ENCODE assay signal across 15 cellular contexts in the genomic region with DNA sequence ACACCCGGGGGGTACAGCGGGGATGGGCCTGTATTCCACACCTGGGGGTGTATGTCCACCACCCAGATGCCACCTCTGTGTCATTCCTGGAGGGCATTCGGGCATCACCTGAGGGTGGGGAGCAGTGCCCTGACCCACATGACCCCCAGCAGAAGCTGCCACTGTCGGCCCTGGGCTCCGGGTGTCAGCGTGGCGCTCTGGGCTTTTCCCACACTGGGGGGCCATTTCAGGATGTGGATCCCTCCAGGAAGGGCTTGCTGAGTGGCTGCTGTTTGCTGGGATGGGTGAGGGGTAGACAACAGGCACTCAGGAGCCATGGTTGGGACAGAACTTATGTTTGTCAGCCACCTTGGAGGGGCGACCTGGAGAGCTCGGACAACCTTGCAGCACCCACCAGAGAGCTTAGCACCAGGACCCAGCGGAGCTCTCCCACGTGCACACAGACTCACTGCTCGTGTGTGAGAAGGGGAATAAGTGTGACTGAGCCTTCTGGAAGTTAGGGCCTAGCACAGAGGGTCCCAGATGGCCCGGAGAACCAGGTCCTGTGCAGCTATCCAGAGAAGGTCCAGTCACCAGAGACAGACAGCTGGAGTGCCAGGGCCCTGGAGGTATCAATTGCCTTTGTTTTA.
DNase-seq lines count a peak whose midpoint lies in the region; ATAC-seq and TF ChIP-seq lines count a peak whose summit lies in the region.
"Had no signal": no experiment of that assay in that cellular context is flagged by ENCODE, and none has a peak within 500 bp of the region (broad histone marks: within the 10 kb centered on the region; RNA-seq: fewer than 3 reads in every experiment).

No MANE protein-coding gene starts in this region.

- H2AFZ ChIP-seq in DND-41 (ENCODE audit: low read depth, low read length): no peak overlapping the region
- H2AFZ ChIP-seq: neural progenitor cell had no signal

- intact Hi-C loops in posterior vena cava (cut with DNase I): no loop called here

- H3K27ac ChIP-seq in BLaER1 (0 out of 2 replicates have a peak overlapping the region, but pooled peaks have one; percentile 9), DND-41 (ENCODE audit: low read length) (no peak overlapping the region), right atrium auricular region (no peak overlapping the region)
- H3K27ac ChIP-seq: neural progenitor cell, RWPE1 had no signal

- H4K20me1 ChIP-seq in BLaER1 (no peaks in the 10 kb centered on the region), DND-41 (ENCODE audit: insufficient read depth, low read length) (no peaks in the 10 kb centered on the region)

- H3K36me3 ChIP-seq in BLaER1: no peaks in the 10 kb centered on the region
- no peaks in the 10 kb centered on the region for H3K36me3 ChIP-seq in DND-41 (ENCODE audit: insufficient read depth, low read length)
- no peaks in the 10 kb centered on the region for H3K36me3 ChIP-seq in right atrium auricular region
- H3K36me3 ChIP-seq: neural progenitor cell had no signal

- no peak for TF ChIP-seq CTCF in DND-41 (IDR thresholded peaks at IDR 0.05; ENCODE audit: borderline replicate concordance, extremely low read depth, low read length, poor library complexity, severe bottlenecking)
- no peak for TF ChIP-seq CTCF in right atrium auricular region (IDR thresholded peaks at IDR 0.05)

- H3K4me2 ChIP-seq in BLaER1: peak overlapping the region; percentile 33; the same call in 1 of the 2 replicates
- H3K4me2 ChIP-seq in DND-41 (ENCODE audit: insufficient read depth, low read length): no peak overlapping the region
- H3K4me2 ChIP-seq: neural progenitor cell had no signal

- H3K27me3 ChIP-seq in BLaER1 (no peaks in the 10 kb centered on the region), DND-41 (ENCODE audit: insufficient read depth, low read length, poor library complexity) (peaks cover 3% of the 10 kb centered on the region), right atrium auricular region (no peaks in the 10 kb centered on the region)
- H3K27me3 ChIP-seq: neural progenitor cell had no signal

- peaks cover 17% of the 10 kb centered on the region for H3K4me1 ChIP-seq in BLaER1
- H3K4me1 ChIP-seq in DND-41 (ENCODE audit: insufficient read depth, low read length): no peaks in the 10 kb centered on the region
- H3K4me1 ChIP-seq in right atrium auricular region: peaks cover 0 to 17% of the 10 kb centered on the region in 2 donors
- H3K4me1 ChIP-seq: neural progenitor cell had no signal

- H3K4me3 ChIP-seq in BLaER1 (no peak overlapping the region), DND-41 (ENCODE audit: low read depth in 1 of 2, low read length in 2 of 2) (no peak overlapping the region), right atrium auricular region (no peak overlapping the region)
- H3K4me3 ChIP-seq: neural progenitor cell had no signal

- no peak for ATAC-seq in DND-41 (ENCODE audit: insufficient read depth, low read depth)
- no peak for ATAC-seq in HG02970 (IDR thresholded peaks at IDR 0.05; ENCODE audit: low FRiP score, unreplicated experiment)

- no peaks in the 10 kb centered on the region for H3K79me2 ChIP-seq in DND-41 (ENCODE audit: insufficient read depth, low read length)

- DNase-seq in DND-41: peak; percentile 2
- peak; percentile 50 for DNase-seq in right atrium auricular region (ENCODE audit: low spot score)
- peak; percentile 58 for DNase-seq in posterior vena cava (ENCODE audit: low spot score)
- DNase-seq in glomerular visceral epithelial cell (ENCODE audit: extremely low spot score): no peak
- DNase-seq in KG1 (lab: John Stamatoyannopoulos, UW): no peak
- DNase-seq: activated gamma-delta T cell, amniotic stem cell, DMS 273 treated with DMSO at 0.1 percent for 48 hours, KBM-7, midbrain, NCI-H2029 had no signal

- H3K9me3 ChIP-seq in BLaER1: no peaks in the 10 kb centered on the region
- no peaks in the 10 kb centered on the region for H3K9me3 ChIP-seq in DND-41 (ENCODE audit: insufficient read depth, low read length, severe bottlenecking)
- no peaks in the 10 kb centered on the region for H3K9me3 ChIP-seq in right atrium auricular region

- H3K9ac ChIP-seq in BLaER1: no peak overlapping the region
- H3K9ac ChIP-seq in DND-41 (ENCODE audit: low read depth, low read length): no peak overlapping the region
- H3K9ac ChIP-seq: neural progenitor cell had no signal

Comparison
In these comparisons a context has a peak if more than half of its experiments do, and no peak if none do; other contexts are left out.
1. DNase-seq: peak in DND-41 (single experiment), right atrium auricular region (single experiment) and posterior vena cava (single experiment); none in glomerular visceral epithelial cell (single experiment) and KG1 (single experiment).